Comparison of ENCODE assay signal across 21 cellular contexts in genomic region chr15:91537868-91538267, GRCh38.
A peak's percentile ranks its signal among the peaks of the same experiment; 100 is the strongest.
DNase-seq lines count a peak whose midpoint lies in the region; ATAC-seq and TF ChIP-seq lines count a peak whose summit lies in the region.
"Had no signal": no experiment of that assay in that cellular context is flagged by ENCODE, and none has a peak within 500 bp of the region (broad histone marks: within the 10 kb centered on the region; RNA-seq: fewer than 3 reads in every experiment).

No MANE protein-coding gene starts in this region.

- 58% methylated on average over 6 of the region's 6 CpGs for WGBS in liver

- H3K27ac ChIP-seq in SK-N-MC (peak overlapping the region; percentile 86; the same call in 1 of the 2 replicates), liver (ENCODE audit: low read depth in 1 of 2, low read length in 2 of 2) (peak overlapping the region; percentile 78 to 79), SJCRH30 (no peak overlapping the region), left lung (no peak overlapping the region)
- H3K27ac ChIP-seq: ovary, tibial nerve had no signal

- TF ChIP-seq CTCF in liver (IDR thresholded peaks at IDR 0.05; ENCODE audit: low read depth, low read length, missing input control) = no peak
- no peak for TF ChIP-seq CTCF in left lung (IDR thresholded peaks at IDR 0.05)

- DNase-seq in COR-L47 (lab: John Stamatoyannopoulos, UW) = peak; percentile 54
- peak; percentile 54 for DNase-seq in NCI-H1436 treated with DMSO at 0.1 percent for 48 hours (lab: John Stamatoyannopoulos, UW)
- no peak for DNase-seq in SK-N-MC (ENCODE audit: low read depth, low spot score)
- DNase-seq in SJCRH30 = no peak
- no peak for DNase-seq in left lung
- DNase-seq: activated B cell treated with CpG ODN at 0.5 μM for 24 hours; activated CD4-positive, alpha-beta memory T cell treated with anti-CD3 and anti-CD28 coated beads, Interleukin-2, amount 10 ng/mL, durations not matched to agents 7 days and 5 days; activated naive CD4-positive, alpha-beta T cell treated with anti-CD3 and anti-CD28 coated beads, Interleukin-2, amount 10 ng/mL, durations not matched to agents 7 days and 5 days; activated T-cell treated with anti-CD3 and anti-CD28 coated beads, Interleukin-2, amount 50 U/mL, for 1 hour; AML-193; islet precursor cell; naive thymus-derived CD4-positive, alpha-beta T cell; NCI-H524 treated with DMSO at 0.1 percent for 48 hours; OCI-M1; ovary; SIG-M5; stimulated activated naive B cell treated with anti-CD40 and anti-IgM and Interleukin-4, amounts not matched to agents 10 μg/mL and 1 μg/mL and 100 μg/mL, for 72 hours had no signal

- no peak for TF ChIP-seq RAD21 in liver (IDR thresholded peaks at IDR 0.05)

- H3K4me3 ChIP-seq in SK-N-MC (no peak overlapping the region), liver (ENCODE audit: low read depth in 1 of 3, low read length in 3 of 3) (no peak overlapping the region), SJCRH30 (no peak overlapping the region), left lung (no peak overlapping the region)
- H3K4me3 ChIP-seq: ovary, tibial nerve had no signal

- ATAC-seq in left lung (no peak), GM18502 (IDR thresholded peaks at IDR 0.05; ENCODE audit: poor library complexity, unreplicated experiment) (no peak), GM18909 (IDR thresholded peaks at IDR 0.05; ENCODE audit: poor library complexity, unreplicated experiment) (no peak)
- ATAC-seq: naive thymus-derived CD4-positive, alpha-beta T cell; stimulated activated naive B cell treated with anti-CD40 and anti-IgM and Interleukin-4, amounts not matched to agents 10 μg/mL and 1 μg/mL and 100 μg/mL, for 72 hours had no signal

- H3K9me3 ChIP-seq in SK-N-MC (ENCODE audit: low read depth, low read length) (no peaks in the 10 kb centered on the region), liver (ENCODE audit: control insufficient read depth in 4 of 4, low read length in 3 of 4) (no peaks in the 10 kb centered on the region), SJCRH30 (replicated peaks) (no peaks in the 10 kb centered on the region), left lung (no peaks in the 10 kb centered on the region)
- H3K9me3 ChIP-seq: ovary, tibial nerve had no signal

- H3K9ac ChIP-seq in SK-N-MC (ENCODE audit: insufficient read length) (no peak overlapping the region), liver (ENCODE audit: low read depth in 1 of 2, low read length in 2 of 2) (no peak overlapping the region)

- H3K27me3 ChIP-seq in liver (ENCODE audit: control insufficient read depth in 4 of 4, insufficient read depth in 4 of 4, low read length in 3 of 4) (no peaks in the 10 kb centered on the region), SJCRH30 (no peaks in the 10 kb centered on the region), left lung (no peaks in the 10 kb centered on the region)
- H3K27me3 ChIP-seq: ovary, tibial nerve had no signal

- H3K36me3 ChIP-seq in SK-N-MC (ENCODE audit: insufficient read depth, low read length) (no peaks in the 10 kb centered on the region), liver (ENCODE audit: control insufficient read depth in 4 of 4, insufficient read depth in 3 of 4, low read depth in 1 of 4, low read length in 3 of 4) (no peaks in the 10 kb centered on the region), SJCRH30 (no peaks in the 10 kb centered on the region), left lung (no peaks in the 10 kb centered on the region)
- H3K36me3 ChIP-seq: ovary, tibial nerve had no signal

- intact Hi-C loops in left lung (cut with DNase I) = no loop called here

- H3K4me1 ChIP-seq in liver (ENCODE audit: control insufficient read depth in 4 of 4, insufficient read depth in 4 of 4, low read length in 3 of 4) (peaks cover 6 to 36% (median 24%) of the 10 kb centered on the region in 4 donors), SJCRH30 (peaks cover 4% of the 10 kb centered on the region), left lung (no peaks in the 10 kb centered on the region)

TF ChIP-seq in liver, 16 proteins besides CTCF, POLR2A, EP300 and RAD21:
- no peak for TF ChIP-seq MAX (IDR thresholded peaks at IDR 0.05)
- no peak for TF ChIP-seq SP1 (IDR thresholded peaks at IDR 0.05)
- no peak for TF ChIP-seq NR2F2 (IDR thresholded peaks at IDR 0.05)
- no peak for TF ChIP-seq RXRA (IDR thresholded peaks at IDR 0.05)
- no peak for TF ChIP-seq GABPA (IDR thresholded peaks at IDR 0.05 in 1 of 2, conservative IDR thresholded peaks at IDR 0.05 in 1 of 2)
- TF ChIP-seq EGR1 (IDR thresholded peaks at IDR 0.05; ENCODE audit: low read depth in 2 of 2) = no peak
- TF ChIP-seq YY1 (IDR thresholded peaks at IDR 0.05) = no peak
- no peak for TF ChIP-seq JUND (IDR thresholded peaks at IDR 0.05)
- TF ChIP-seq ZBTB33 (IDR thresholded peaks at IDR 0.05) = no peak
- TF ChIP-seq HNF4A (conservative IDR thresholded peaks at IDR 0.05) = no peak
- TF ChIP-seq FOXA2 (IDR thresholded peaks at IDR 0.05) = no peak
- TF ChIP-seq REST (IDR thresholded peaks at IDR 0.05) = no peak
- TF ChIP-seq ATF3 (IDR thresholded peaks at IDR 0.05) = no peak
- no peak for TF ChIP-seq HNF4G (IDR thresholded peaks at IDR 0.05)
- no peak for TF ChIP-seq TAF1 (conservative IDR thresholded peaks at IDR 0.05)
- no peak for TF ChIP-seq FOXA1 (IDR thresholded peaks at IDR 0.05)
TF ChIP-seq in liver: peak in this region for 0.

Comparison
In these comparisons a context has a peak if more than half of its experiments do, and no peak if none do; other contexts are left out.
1. DNase-seq: peak in COR-L47 (single experiment) and NCI-H1436 treated with DMSO at 0.1 percent for 48 hours (single experiment); none in SK-N-MC (single experiment), SJCRH30 (0 of 2) and left lung (0 of 2).
2. H3K27ac ChIP-seq: peak in SK-N-MC (single experiment) and liver (2 of 2); none in SJCRH30 (single experiment) and left lung (0 of 2).